ENCODE assay signal across 28 cellular contexts in the genomic region with DNA sequence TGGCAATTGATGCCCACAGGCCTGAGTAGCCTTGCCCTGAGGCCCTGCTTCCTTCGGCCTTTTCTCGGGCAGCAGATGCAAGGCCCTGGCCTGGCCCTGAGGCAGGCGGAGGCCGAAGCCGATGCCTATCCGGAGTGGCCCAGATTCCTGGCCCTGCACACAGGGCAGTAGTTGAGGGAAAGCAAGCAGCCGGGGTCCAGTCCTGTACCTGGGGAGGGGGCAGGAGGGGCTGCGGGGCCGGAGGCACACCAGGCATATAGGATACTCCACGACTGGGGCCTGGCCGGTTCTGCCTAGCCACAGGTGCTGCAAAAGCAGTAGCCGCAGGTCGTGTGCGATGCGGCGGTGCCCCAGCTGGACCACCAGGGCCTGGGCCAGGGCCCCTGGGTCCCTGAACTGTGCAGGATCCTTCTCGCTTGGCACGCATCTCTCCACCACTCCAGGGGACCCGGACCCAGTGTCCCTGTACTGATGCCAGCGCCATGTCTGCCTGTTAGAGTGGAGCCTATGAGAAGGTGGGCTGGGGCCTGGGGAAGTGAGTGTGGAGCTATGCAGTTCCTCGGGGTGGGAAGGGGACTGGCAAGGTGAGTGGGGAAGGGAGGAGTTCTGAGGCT. TPM values are rescaled to one million over a fixed set of nuclear protein-coding genes. Genes with fewer than 3 reads are reported as not detected.
DNase-seq lines count a peak whose midpoint lies in the region; FAIRE-seq and TF ChIP-seq lines count a peak whose summit lies in the region.
"Had no signal": no experiment of that assay in that cellular context is flagged by ENCODE, and none has a peak within 500 bp of the region (broad histone marks: within the 10 kb centered on the region; RNA-seq: fewer than 3 reads in every experiment).

No MANE protein-coding gene starts in this region.

- H3K23ac ChIP-seq in H1 (ENCODE audit: insufficient read length), result no peak overlapping the region
- no peak overlapping the region for H3K23ac ChIP-seq in mesenchymal stem cell (ENCODE audit: low read length in 2 of 2)
- H3K23ac ChIP-seq in trophoblast cell (ENCODE audit: low read length), result no peak overlapping the region

- no peak for TF ChIP-seq RAD21 in H1 (IDR thresholded peaks at IDR 0.05 in 1 of 2, conservative IDR thresholded peaks at IDR 0.05 in 1 of 2; ENCODE audit: low read depth in 2 of 2, low read length in 2 of 2)

- DNase-seq in T-helper 2 cell treated with Interferon-gamma antibody and Interleukin-4, amounts not matched to agents 5 μg/mL and 100 μg/mL, for 36 hours (ENCODE audit: low spot score), result no peak
- no peak for DNase-seq in T-helper 2 cell
- no peak for DNase-seq in H1 (ENCODE audit: low read depth in 1 of 2, low spot score in 2 of 2)
- DNase-seq in mesenchymal stem cell, result no peak
- peak; percentile 71 for DNase-seq in posterior vena cava (ENCODE audit: low spot score)
- no peak for DNase-seq in AG08396 (ENCODE audit: low spot score)
- no peak for DNase-seq in trophoblast cell
- DNase-seq in DMS153 treated with DMSO at 0.1 percent for 48 hours (lab: John Stamatoyannopoulos, UW; ENCODE audit: unreplicated experiment), result no peak
- DNase-seq: AML-193; BE2C; CD4-positive, alpha-beta T cell; CD8-positive, alpha-beta memory T cell; DMS 273 treated with DMSO at 0.1 percent for 48 hours; DMS53; DMS79 treated with DMSO at 0.1 percent for 48 hours; GF-D8; H9 had no signal

- H4K12ac ChIP-seq in trophoblast cell (ENCODE audit: low read depth, low read length), result no peak overlapping the region

- H2BK20ac ChIP-seq in H1 (ENCODE audit: low read length), result no peak overlapping the region

- no peak for TF ChIP-seq EP300 in H1 (IDR thresholded peaks at IDR 0.05; ENCODE audit: borderline replicate concordance in 1 of 2, low read depth in 2 of 2, low read length in 2 of 2)

- H3K9me3 ChIP-seq in H1 (ENCODE audit: insufficient read depth in 2 of 2, low read depth in 1 of 2, low read length in 1 of 2) (no peaks in the 10 kb centered on the region), mesenchymal stem cell (ENCODE audit: control insufficient read depth, low read length) (no peaks in the 10 kb centered on the region), trophoblast cell (ENCODE audit: insufficient read depth, low read depth, low read length) (no peaks in the 10 kb centered on the region)
- H3K9me3 ChIP-seq: BE2C; BLaER1 treated with 17β-estradiol and CSF1 and Interleukin-3, amounts not matched to agents 10 nM and 100 nM had no signal

- no peak overlapping the region for H3K4me3 Mint-ChIP-seq in T-helper 2 cell treated with Interferon-gamma antibody and Interleukin-4, amounts not matched to agents 5 μg/mL and 100 μg/mL, for 36 hours
- H3K4me3 Mint-ChIP-seq: CD14-positive monocyte, H9 had no signal

- no peak for TF ChIP-seq CTCF in H1 (IDR thresholded peaks at IDR 0.05; ENCODE audit: control extremely low read depth in 1 of 3, insufficient read depth in 1 of 3, low read depth in 1 of 3, low read length in 3 of 3)

- H3K4me2 ChIP-seq in H1 (ENCODE audit: insufficient read depth in 1 of 2, low read depth in 2 of 2, low read length in 2 of 2), result no peak overlapping the region
- H3K4me2 ChIP-seq in mesenchymal stem cell (ENCODE audit: low read length, poor library complexity, severe bottlenecking), result no peak overlapping the region
- H3K4me2 ChIP-seq in trophoblast cell (ENCODE audit: low read length), result no peak overlapping the region
- H3K4me2 ChIP-seq: BLaER1 treated with 17β-estradiol and CSF1 and Interleukin-3, amounts not matched to agents 10 nM and 100 nM had no signal

- H3K4ac ChIP-seq in H1 (replicated peaks; ENCODE audit: insufficient read length, low read depth, low read length), result no peak overlapping the region
- no peak overlapping the region for H3K4ac ChIP-seq in mesenchymal stem cell (ENCODE audit: low read depth in 1 of 2, low read length in 2 of 2)
- no peak overlapping the region for H3K4ac ChIP-seq in trophoblast cell (ENCODE audit: low read depth, low read length)

- H2BK12ac ChIP-seq in H1 (ENCODE audit: low read depth, low read length), result no peak overlapping the region
- no peak overlapping the region for H2BK12ac ChIP-seq in mesenchymal stem cell (ENCODE audit: low read length in 2 of 2)
- H2BK12ac ChIP-seq in trophoblast cell (ENCODE audit: low read length), result no peak overlapping the region

- H4K20me1 ChIP-seq in H1 (replicated peaks in 1 of 2; ENCODE audit: control insufficient read depth in 1 of 2, insufficient read depth in 2 of 2, low read length in 2 of 2), result peaks cover 5 to 9% of the 10 kb centered on the region in 2 experiments

- H3K18ac ChIP-seq in H1 (ENCODE audit: extremely low read depth, low read length) (no peak overlapping the region), mesenchymal stem cell (ENCODE audit: low read depth in 1 of 2, low read length in 2 of 2) (no peak overlapping the region), trophoblast cell (ENCODE audit: low read length) (no peak overlapping the region)

- FAIRE-seq in H1 (lab: Jason Lieb, UNC), result no peak
- FAIRE-seq: A204.1, D721Med, GM12891, GM18507 had no signal

- intact Hi-C loops in posterior vena cava (cut with DNase I), result no loop called here

- no peak overlapping the region for H2BK120ac ChIP-seq in H1 (replicated peaks; ENCODE audit: low read depth, low read length)
- H2BK120ac ChIP-seq in mesenchymal stem cell (ENCODE audit: low read depth, low read length), result no peak overlapping the region
- no peak overlapping the region for H2BK120ac ChIP-seq in trophoblast cell (ENCODE audit: insufficient read depth, low read length, poor library complexity)

- H3K14ac ChIP-seq in H1 (ENCODE audit: insufficient read length) (no peak overlapping the region), mesenchymal stem cell (ENCODE audit: low read length in 2 of 2) (no peak overlapping the region), trophoblast cell (ENCODE audit: low read length) (no peak overlapping the region)

- H2BK15ac ChIP-seq in H1 (ENCODE audit: low read length) (no peak overlapping the region), mesenchymal stem cell (ENCODE audit: low read depth, poor library complexity, severe bottlenecking) (peak overlapping the region; percentile 64)

- H3K9ac ChIP-seq in H1 (replicated peaks in 1 of 4; ENCODE audit: extremely low read depth in 1 of 4, low read depth in 3 of 4, low read length in 3 of 4), result no peak overlapping the region
- no peak overlapping the region for H3K9ac ChIP-seq in mesenchymal stem cell (ENCODE audit: low read length)
- H3K9ac ChIP-seq in trophoblast cell (ENCODE audit: low read length), result no peak overlapping the region
- H3K9ac ChIP-seq: BLaER1 treated with 17β-estradiol and CSF1 and Interleukin-3, amounts not matched to agents 10 nM and 100 nM had no signal

- no peak overlapping the region for H4K5ac ChIP-seq in H1 (ENCODE audit: insufficient read length, low read depth, low read length)

- H3K4me3 ChIP-seq in H1 (ENCODE audit: extremely low read depth in 1 of 4, insufficient read depth in 2 of 4, low read depth in 3 of 4, low read length in 4 of 4) (no peak overlapping the region), mesenchymal stem cell (ENCODE audit: insufficient read depth in 1 of 2, low read depth in 1 of 2, low read length in 2 of 2) (no peak overlapping the region), trophoblast cell (ENCODE audit: low read depth, low read length) (no peak overlapping the region)
- H3K4me3 ChIP-seq: BLaER1 treated with 17β-estradiol and CSF1 and Interleukin-3, amounts not matched to agents 10 nM and 100 nM had no signal

- WGBS in H1 (ENCODE audit: extremely low coverage in 1 of 2, insufficient coverage in 1 of 2, insufficient read length in 1 of 2, insufficient replicate concordance in 2 of 2, low coverage in 1 of 2, low lambda C conversion rate in 2 of 2, missing lambda C conversion rate in 1 of 2), 2 experiments, result 95% methylated on average over 21 of the region's 21 CpGs; no CpG with 5 or more reads in 1 of the 2 experiments
- WGBS in mesenchymal stem cell, result 93% methylated on average over 21 of the region's 21 CpGs
- no CpG with 5 or more reads among the region's 21 CpGs for WGBS in trophoblast cell (ENCODE audit: extremely low coverage, insufficient coverage, insufficient read length)

- peaks cover 4% of the 10 kb centered on the region for H3K79me1 ChIP-seq in H1 (ENCODE audit: low read depth, low read length)
- H3K79me1 ChIP-seq in mesenchymal stem cell (replicated peaks; ENCODE audit: low read length, poor library complexity, severe bottlenecking), result peaks cover 13% of the 10 kb centered on the region
- H3K79me1 ChIP-seq in trophoblast cell (ENCODE audit: low read length), result peaks cover 6% of the 10 kb centered on the region

- no peak overlapping the region for H4K91ac ChIP-seq in H1 (replicated peaks; ENCODE audit: insufficient read length, low read length)
- no peak overlapping the region for H4K91ac ChIP-seq in mesenchymal stem cell (ENCODE audit: low read length)
- H4K91ac ChIP-seq in trophoblast cell (ENCODE audit: low read depth, low read length), result no peak overlapping the region

- H3K36me3 ChIP-seq in H1 (ENCODE audit: control insufficient read depth in 2 of 4, insufficient read depth in 4 of 4, low read length in 3 of 4) (no peaks in the 10 kb centered on the region; a peak in 2 of 8 replicates), mesenchymal stem cell (ENCODE audit: control insufficient read depth in 1 of 2, insufficient read depth in 2 of 2, low read depth in 1 of 2, low read length in 2 of 2) (peaks cover 8 to 10% of the 10 kb centered on the region in 2 experiments), trophoblast cell (ENCODE audit: control insufficient read depth in 1 of 2, insufficient read depth in 2 of 2, low read length in 2 of 2) (peaks cover 7 to 10% of the 10 kb centered on the region in 2 experiments)

- peak overlapping the region; percentile 44 for H3K27ac Mint-ChIP-seq in T-helper 2 cell treated with Interferon-gamma antibody and Interleukin-4, amounts not matched to agents 5 μg/mL and 100 μg/mL, for 36 hours
- H3K27ac Mint-ChIP-seq: CD4-positive, alpha-beta T cell; H9 had no signal

- H3K4me1 ChIP-seq in H1 (replicated peaks in 1 of 4; ENCODE audit: control insufficient read depth in 3 of 4, insufficient read depth in 4 of 4, low read length in 3 of 4) (peaks cover 0 to 4% (median 3%) of the 10 kb centered on the region in 4 experiments; a peak in 5 of 7 replicates), mesenchymal stem cell (ENCODE audit: control insufficient read depth, insufficient read depth, low read depth, low read length) (peaks cover 11% of the 10 kb centered on the region), trophoblast cell (ENCODE audit: control insufficient read depth in 1 of 2, insufficient read depth in 2 of 2, low read length in 2 of 2) (peaks cover 7 to 8% of the 10 kb centered on the region in 2 experiments)
- H3K4me1 ChIP-seq: BE2C had no signal

- H2AK5ac ChIP-seq in H1 (ENCODE audit: low read depth, low read length) (no peak overlapping the region), mesenchymal stem cell (ENCODE audit: low read length, severe bottlenecking) (no peak overlapping the region), trophoblast cell (ENCODE audit: low read length) (no peak overlapping the region)

- no peaks in the 10 kb centered on the region for H3K27me3 ChIP-seq in H1 (replicated peaks in 1 of 4; ENCODE audit: control insufficient read depth in 3 of 4, extremely low read depth in 1 of 4, insufficient read depth in 3 of 4, low read length in 3 of 4)
- H3K27me3 ChIP-seq in mesenchymal stem cell (ENCODE audit: control insufficient read depth in 1 of 2, insufficient read depth in 1 of 2, low read length in 2 of 2), result peaks cover 3 to 10% of the 10 kb centered on the region in 2 experiments
- H3K27me3 ChIP-seq in trophoblast cell (ENCODE audit: insufficient read depth, low read length), result no peaks in the 10 kb centered on the region
- H3K27me3 ChIP-seq: BE2C; BLaER1 treated with 17β-estradiol and CSF1 and Interleukin-3, amounts not matched to agents 10 nM and 100 nM had no signal

- H3K4me1 Mint-ChIP-seq in T-helper 2 cell treated with Interferon-gamma antibody and Interleukin-4, amounts not matched to agents 5 μg/mL and 100 μg/mL, for 36 hours (ENCODE audit: low read depth), result peaks cover 16% of the 10 kb centered on the region

- no peaks in the 10 kb centered on the region for H3K9me3 Mint-ChIP-seq in T-helper 2 cell treated with Interferon-gamma antibody and Interleukin-4, amounts not matched to agents 5 μg/mL and 100 μg/mL, for 36 hours
- H3K9me3 Mint-ChIP-seq: CD14-positive monocyte; CD4-positive, alpha-beta T cell; H9 had no signal

- H4K8ac ChIP-seq in H1 (ENCODE audit: extremely low read depth, insufficient read depth, low read length) (peak overlapping the region; percentile 71), mesenchymal stem cell (ENCODE audit: low read length) (no peak overlapping the region), trophoblast cell (ENCODE audit: low read depth, low read length) (no peak overlapping the region)

- peaks cover 15% of the 10 kb centered on the region for H3K36me3 Mint-ChIP-seq in T-helper 2 cell treated with Interferon-gamma antibody and Interleukin-4, amounts not matched to agents 5 μg/mL and 100 μg/mL, for 36 hours (ENCODE audit: low read depth)

- no peak overlapping the region for H3K27ac ChIP-seq in H1 (ENCODE audit: low read depth, low read length)
- no peak overlapping the region for H3K27ac ChIP-seq in mesenchymal stem cell (ENCODE audit: low read length, poor library complexity, severe bottlenecking)
- H3K27ac ChIP-seq in trophoblast cell (ENCODE audit: low read depth, low read length), result no peak overlapping the region
- H3K27ac ChIP-seq: 22Rv1; BLaER1 treated with 17β-estradiol and CSF1 and Interleukin-3, amounts not matched to agents 10 nM and 100 nM had no signal

- peaks cover 2% of the 10 kb centered on the region; the same call in 1 of the 2 replicates for H3K23me2 ChIP-seq in H1 (ENCODE audit: low read depth, low read length)

- H3K56ac ChIP-seq in H1 (replicated peaks; ENCODE audit: insufficient read length, low read depth, low read length), result no peak overlapping the region

- POLR2A ChIA-PET in H1 (lab: Charles Lee; ENCODE audit: partially characterized antibody), result interaction anchor here (1.2 kb wide), 1 partner anchor 11 kb away, joined by 5 read pairs; a partner anchor contains a TSS

- H2AFZ ChIP-seq in H1 (ENCODE audit: low read length), result no peak overlapping the region
- H2AFZ ChIP-seq in mesenchymal stem cell (ENCODE audit: low read depth, low read length), result no peak overlapping the region
- no peak overlapping the region for H2AFZ ChIP-seq in trophoblast cell (ENCODE audit: insufficient read depth, low read length, poor library complexity)

- TF ChIP-seq POLR2A in H1 (IDR thresholded peaks at IDR 0.05; ENCODE audit: control extremely low read depth in 1 of 2, low read depth in 2 of 2, low read length in 2 of 2), result no peak

- H3K79me2 ChIP-seq in H1 (ENCODE audit: control insufficient read depth in 1 of 2, insufficient read depth in 2 of 2, low read length in 2 of 2) (peaks cover 0 to 15% of the 10 kb centered on the region in 2 experiments; a peak in 2 of 4 replicates), trophoblast cell (ENCODE audit: control insufficient read depth, insufficient read depth, low read length, poor library complexity) (peaks cover 10% of the 10 kb centered on the region)

- H3K27me3 Mint-ChIP-seq in T-helper 2 cell treated with Interferon-gamma antibody and Interleukin-4, amounts not matched to agents 5 μg/mL and 100 μg/mL, for 36 hours (ENCODE audit: low read depth), result peaks cover 6% of the 10 kb centered on the region
- H3K27me3 Mint-ChIP-seq: CD4-positive, alpha-beta T cell had no signal

- H2BK5ac ChIP-seq in H1 (ENCODE audit: low read depth, low read length), result no peak overlapping the region
- H2BK5ac ChIP-seq in mesenchymal stem cell (ENCODE audit: low read depth, low read length, poor library complexity, severe bottlenecking), result no peak overlapping the region
- H2BK5ac ChIP-seq in trophoblast cell (ENCODE audit: low read depth, low read length, poor library complexity), result no peak overlapping the region

- CTCF ChIA-PET in H1 (lab: Charles Lee; ENCODE audit: partially characterized antibody), result interaction anchor here (0.7 to 3.7 kb wide), 8 partner anchors 13 to 128 kb away, joined by 3 to 11 read pairs (median 4); a partner anchor contains a TSS

RNA-seq across cellular contexts. Expression of a gene that starts 1.8 kb away (rescaled TPM):
- total RNA-seq in H1 (2021; fragmentation: NEBNext Ultra II Directional; extraction: Animal tissue kit (Norgen Biotek cat#: 25700)), result not detected in 2 replicates
- polyA plus RNA-seq in H1 (2011; rRNA removed), result not detected in 2 replicates
- not detected for polyA plus RNA-seq in H1 (2011; cell fraction: cytosol; rRNA removed)
- polyA plus RNA-seq in H1 (2011; cell fraction: nucleus; rRNA removed), result not detected
- polyA plus RNA-seq in H1 (2012, experiment 1 of 2), result not detected in 4 replicates
- not detected for polyA plus RNA-seq in H1 (2012, experiment 2 of 2)
- not detected for polyA plus RNA-seq in H1 (2013, experiment 1 of 2)
- not detected for polyA plus RNA-seq in H1 (2013, experiment 2 of 2)
- polyA minus RNA-seq in H1 (2011; rRNA and poly(A)+ RNA removed), result not detected in 2 replicates
- not detected for polyA minus RNA-seq in H1 (2011; cell fraction: cytosol; rRNA and poly(A)+ RNA removed)
- not detected for polyA minus RNA-seq in H1 (2011; cell fraction: nucleus; rRNA and poly(A)+ RNA removed)
- polyA plus RNA-seq in mesenchymal stem cell (2013, experiment 1 of 2), result not detected
- polyA plus RNA-seq in mesenchymal stem cell (2013, experiment 2 of 2), result not detected
- total RNA-seq in posterior vena cava, result not detected
- not detected in 2 replicates for polyA plus RNA-seq in trophoblast cell (2013)
- total RNA-seq: CD4-positive, alpha-beta T cell; CD8-positive, alpha-beta memory T cell; Daoy; G401; H4; H9 had no signal
- polyA plus RNA-seq: AG04450; CD14-positive monocyte; CD8-positive, alpha-beta memory T cell had no signal

RNA-seq across cellular contexts. Expression of a gene that starts 3.0 kb away (rescaled TPM):
- 51.2 and 54.1 TPM in 2 replicates for total RNA-seq in H1 (2021; fragmentation: NEBNext Ultra II Directional; extraction: Animal tissue kit (Norgen Biotek cat#: 25700))
- 72.2 and 74.4 TPM in 2 replicates for polyA plus RNA-seq in H1 (2011; rRNA removed)
- polyA plus RNA-seq in H1 (2011; cell fraction: cytosol; rRNA removed), result 71.6 TPM
- 92.0 TPM for polyA plus RNA-seq in H1 (2011; cell fraction: nucleus; rRNA removed)
- 36.7 to 55.6 TPM (median 49.3 TPM) in 4 replicates for polyA plus RNA-seq in H1 (2012, experiment 1 of 2)
- polyA plus RNA-seq in H1 (2012, experiment 2 of 2), result 69.2 TPM
- polyA plus RNA-seq in H1 (2013, experiment 1 of 2), result 37.6 TPM
- 36.8 TPM for polyA plus RNA-seq in H1 (2013, experiment 2 of 2)
- polyA minus RNA-seq in H1 (2011; rRNA and poly(A)+ RNA removed), result 87.7 and 101 TPM in 2 replicates
- 21.7 TPM for polyA minus RNA-seq in H1 (2011; cell fraction: cytosol; rRNA and poly(A)+ RNA removed)
- polyA minus RNA-seq in H1 (2011; cell fraction: nucleus; rRNA and poly(A)+ RNA removed), result 27.5 TPM
- 38.5 TPM for polyA plus RNA-seq in mesenchymal stem cell (2013, experiment 1 of 2)
- polyA plus RNA-seq in mesenchymal stem cell (2013, experiment 2 of 2), result 38.0 TPM
- total RNA-seq in posterior vena cava, result 10 to 100 TPM; 90.7 to 92.3 TPM
- polyA plus RNA-seq in trophoblast cell (2013), result 70.9 and 74.2 TPM in 2 replicates

RNA-seq across cellular contexts. Expression of a gene that starts 11.4 kb away (rescaled TPM):
- total RNA-seq in H1 (2021; fragmentation: NEBNext Ultra II Directional; extraction: Animal tissue kit (Norgen Biotek cat#: 25700)), result not detected in 2 replicates
- polyA plus RNA-seq in H1 (2011; rRNA removed), result 0.02 TPM in 2 replicates
- 0.04 TPM for polyA plus RNA-seq in H1 (2011; cell fraction: cytosol; rRNA removed)
- 0.03 TPM for polyA plus RNA-seq in H1 (2011; cell fraction: nucleus; rRNA removed)
- polyA plus RNA-seq in H1 (2012, experiment 1 of 2), result 0.07 TPM in 1 of 4 replicates, not detected in the others
- polyA plus RNA-seq in H1 (2012, experiment 2 of 2), result not detected
- not detected for polyA plus RNA-seq in H1 (2013, experiment 1 of 2)
- polyA plus RNA-seq in H1 (2013, experiment 2 of 2), result under 0.01 TPM
- polyA minus RNA-seq in H1 (2011; rRNA and poly(A)+ RNA removed), result not detected in 2 replicates
- not detected for polyA minus RNA-seq in H1 (2011; cell fraction: cytosol; rRNA and poly(A)+ RNA removed)
- polyA minus RNA-seq in H1 (2011; cell fraction: nucleus; rRNA and poly(A)+ RNA removed), result not detected
- polyA plus RNA-seq in mesenchymal stem cell (2013, experiment 1 of 2), result not detected
- polyA plus RNA-seq in mesenchymal stem cell (2013, experiment 2 of 2), result not detected
- 10 to 100 TPM in 1 of 2 donors, 1 to 10 TPM in 1; 5.0 to 10.7 TPM for total RNA-seq in posterior vena cava
- 0.03 TPM in 1 of 2 replicates, not detected in the other for polyA plus RNA-seq in trophoblast cell (2013)
- total RNA-seq: CD4-positive, alpha-beta T cell; CD8-positive, alpha-beta memory T cell; Daoy; G401; H4; H9 had no signal
- polyA plus RNA-seq: AG04450; CD14-positive monocyte; CD8-positive, alpha-beta memory T cell had no signal

RNA-seq across cellular contexts. Expression of a gene that starts 13.8 kb away (rescaled TPM):
- 0.20 and 0.50 TPM in 2 replicates for total RNA-seq in H1 (2021; fragmentation: NEBNext Ultra II Directional; extraction: Animal tissue kit (Norgen Biotek cat#: 25700))
- 0.88 and 1.1 TPM in 2 replicates for polyA plus RNA-seq in H1 (2011; rRNA removed)
- polyA plus RNA-seq in H1 (2011; cell fraction: cytosol; rRNA removed), result 0.70 TPM
- polyA plus RNA-seq in H1 (2011; cell fraction: nucleus; rRNA removed), result 0.94 TPM
- 0.35 to 0.93 TPM (median 0.38 TPM) in 4 replicates for polyA plus RNA-seq in H1 (2012, experiment 1 of 2)
- not detected for polyA plus RNA-seq in H1 (2012, experiment 2 of 2)
- 0.26 TPM for polyA plus RNA-seq in H1 (2013, experiment 1 of 2)
- polyA plus RNA-seq in H1 (2013, experiment 2 of 2), result 0.15 TPM
- polyA minus RNA-seq in H1 (2011; rRNA and poly(A)+ RNA removed), result 0.28 and 0.78 TPM in 2 replicates
- not detected for polyA minus RNA-seq in H1 (2011; cell fraction: cytosol; rRNA and poly(A)+ RNA removed)
- 0.80 TPM for polyA minus RNA-seq in H1 (2011; cell fraction: nucleus; rRNA and poly(A)+ RNA removed)
- polyA plus RNA-seq in mesenchymal stem cell (2013, experiment 1 of 2), result not detected
- polyA plus RNA-seq in mesenchymal stem cell (2013, experiment 2 of 2), result 0.10 TPM
- under 1 TPM; 0.37 to 0.48 TPM for total RNA-seq in posterior vena cava
- 0.01 TPM in 1 of 2 replicates, not detected in the other for polyA plus RNA-seq in trophoblast cell (2013)
- total RNA-seq: G401 had no signal

RNA-seq across cellular contexts. Expression of a gene that starts 18.5 kb away (rescaled TPM):
- 3.4 and 3.5 TPM in 2 replicates for total RNA-seq in H1 (2021; fragmentation: NEBNext Ultra II Directional; extraction: Animal tissue kit (Norgen Biotek cat#: 25700))
- 2.5 and 3.7 TPM in 2 replicates for polyA plus RNA-seq in H1 (2011; rRNA removed)
- polyA plus RNA-seq in H1 (2011; cell fraction: cytosol; rRNA removed), result 3.6 TPM
- polyA plus RNA-seq in H1 (2011; cell fraction: nucleus; rRNA removed), result 4.3 TPM
- 2.3 to 4.1 TPM (median 3.1 TPM) in 4 replicates for polyA plus RNA-seq in H1 (2012, experiment 1 of 2)
- 1.6 TPM for polyA plus RNA-seq in H1 (2012, experiment 2 of 2)
- polyA plus RNA-seq in H1 (2013, experiment 1 of 2), result 6.9 TPM
- 7.4 TPM for polyA plus RNA-seq in H1 (2013, experiment 2 of 2)
- 2.1 and 2.7 TPM in 2 replicates for polyA minus RNA-seq in H1 (2011; rRNA and poly(A)+ RNA removed)
- polyA minus RNA-seq in H1 (2011; cell fraction: cytosol; rRNA and poly(A)+ RNA removed), result 2.7 TPM
- polyA minus RNA-seq in H1 (2011; cell fraction: nucleus; rRNA and poly(A)+ RNA removed), result 1.00 TPM
- polyA plus RNA-seq in mesenchymal stem cell (2013, experiment 1 of 2), result 0.68 TPM
- 0.84 TPM for polyA plus RNA-seq in mesenchymal stem cell (2013, experiment 2 of 2)
- 10 to 100 TPM; 25.8 to 27.8 TPM for total RNA-seq in posterior vena cava
- polyA plus RNA-seq in trophoblast cell (2013), result 0.97 and 1.2 TPM in 2 replicates
- total RNA-seq: CD4-positive, alpha-beta T cell had no signal
- polyA plus RNA-seq: CD14-positive monocyte had no signal
